ENCODE assay signal across 8 cellular contexts in genomic region chr4:138977525-138977924, GRCh38. TPM values are rescaled to one million over a fixed set of nuclear protein-coding genes. Genes with fewer than 3 reads are reported as not detected.
DNase-seq lines count a peak whose midpoint lies in the region; ATAC-seq and TF ChIP-seq lines count a peak whose summit lies in the region.

No MANE protein-coding gene starts in this region.

- TF ChIP-seq CTCF in GM13976 (IDR thresholded peaks at IDR 0.05; ENCODE audit: borderline replicate concordance, control extremely low read depth, extremely low read depth, insufficient read depth, missing control alignments): no peak

- peak overlapping the region; percentile 1 for H3K27ac Mint-ChIP-seq in dendritic cell treated with granulocyte-macrophage colony-stimulating factor and Interleukin-4, amounts not matched to agents 40 ng/mL and 50 ng/mL, for 4 days
- no peak overlapping the region for H3K27ac Mint-ChIP-seq in activated T-helper 17 cell treated with anti-CD3 and anti-CD28 coated beads, Interleukin-2, amount 50 U/mL, for 72 hours
- H3K27ac Mint-ChIP-seq in T-helper 2 cell treated with Interferon-gamma antibody and Interleukin-4, amounts not matched to agents 5 μg/mL and 100 μg/mL, for 36 hours: no peak overlapping the region

- H3K36me3 Mint-ChIP-seq in dendritic cell treated with granulocyte-macrophage colony-stimulating factor and Interleukin-4, amounts not matched to agents 40 ng/mL and 50 ng/mL, for 4 days (ENCODE audit: low read depth): no peaks in the 10 kb centered on the region
- H3K36me3 Mint-ChIP-seq in activated T-helper 17 cell treated with anti-CD3 and anti-CD28 coated beads, Interleukin-2, amount 50 U/mL, for 72 hours (ENCODE audit: low read depth): no peaks in the 10 kb centered on the region
- no peaks in the 10 kb centered on the region for H3K36me3 Mint-ChIP-seq in T-helper 2 cell treated with Interferon-gamma antibody and Interleukin-4, amounts not matched to agents 5 μg/mL and 100 μg/mL, for 36 hours (ENCODE audit: low read depth)

- peak; percentile 96 for ATAC-seq in GM21423 (IDR thresholded peaks at IDR 0.05; ENCODE audit: unreplicated experiment)
- peak; percentile 98 for ATAC-seq in HG03159 (IDR thresholded peaks at IDR 0.05; ENCODE audit: unreplicated experiment)
- ATAC-seq in activated T-helper 17 cell treated with anti-CD3 and anti-CD28 coated beads, Interleukin-2, amount 50 U/mL, for 72 hours (replicated peaks): no peak

- H3K4me3 Mint-ChIP-seq in dendritic cell treated with granulocyte-macrophage colony-stimulating factor and Interleukin-4, amounts not matched to agents 40 ng/mL and 50 ng/mL, for 4 days: peak overlapping the region; percentile 4
- no peak overlapping the region for H3K4me3 Mint-ChIP-seq in activated T-helper 17 cell treated with anti-CD3 and anti-CD28 coated beads, Interleukin-2, amount 50 U/mL, for 72 hours
- no peak overlapping the region for H3K4me3 Mint-ChIP-seq in T-helper 2 cell treated with Interferon-gamma antibody and Interleukin-4, amounts not matched to agents 5 μg/mL and 100 μg/mL, for 36 hours

- H3K9me3 Mint-ChIP-seq in dendritic cell treated with granulocyte-macrophage colony-stimulating factor and Interleukin-4, amounts not matched to agents 40 ng/mL and 50 ng/mL, for 4 days: no peaks in the 10 kb centered on the region
- H3K9me3 Mint-ChIP-seq in activated T-helper 17 cell treated with anti-CD3 and anti-CD28 coated beads, Interleukin-2, amount 50 U/mL, for 72 hours: no peaks in the 10 kb centered on the region
- H3K9me3 Mint-ChIP-seq in T-helper 2 cell treated with Interferon-gamma antibody and Interleukin-4, amounts not matched to agents 5 μg/mL and 100 μg/mL, for 36 hours: no peaks in the 10 kb centered on the region

- intact Hi-C loops in dendritic cell treated with granulocyte-macrophage colony-stimulating factor and Interleukin-4, amounts not matched to agents 40 ng/mL and 50 ng/mL, for 4 days (cut with micrococcal nuclease): loop anchor here (5.0 kb wide), 1 partner anchor 40 kb away; the partner anchor contains the start of gene NOCT

- peak; percentile 60 for DNase-seq in GM13976 (ENCODE audit: low spot score)
- no peak for DNase-seq in SHP77 (lab: John Stamatoyannopoulos, UW)
- no peak for DNase-seq in T-helper 2 cell treated with Interferon-gamma antibody and Interleukin-4, amounts not matched to agents 5 μg/mL and 100 μg/mL, for 36 hours (ENCODE audit: low spot score)
- no peak for DNase-seq in T-helper 2 cell

- in situ Hi-C loops in GM13976 (cut with MboI; ENCODE audit: low sequenced_read_pairs, unreplicated experiment): no loop called here

- peaks cover 36% of the 10 kb centered on the region for H3K4me1 Mint-ChIP-seq in dendritic cell treated with granulocyte-macrophage colony-stimulating factor and Interleukin-4, amounts not matched to agents 40 ng/mL and 50 ng/mL, for 4 days (ENCODE audit: low read depth)
- no peaks in the 10 kb centered on the region for H3K4me1 Mint-ChIP-seq in activated T-helper 17 cell treated with anti-CD3 and anti-CD28 coated beads, Interleukin-2, amount 50 U/mL, for 72 hours
- no peaks in the 10 kb centered on the region for H3K4me1 Mint-ChIP-seq in T-helper 2 cell treated with Interferon-gamma antibody and Interleukin-4, amounts not matched to agents 5 μg/mL and 100 μg/mL, for 36 hours (ENCODE audit: low read depth)

- no peaks in the 10 kb centered on the region for H3K27me3 Mint-ChIP-seq in dendritic cell treated with granulocyte-macrophage colony-stimulating factor and Interleukin-4, amounts not matched to agents 40 ng/mL and 50 ng/mL, for 4 days
- no peaks in the 10 kb centered on the region for H3K27me3 Mint-ChIP-seq in activated T-helper 17 cell treated with anti-CD3 and anti-CD28 coated beads, Interleukin-2, amount 50 U/mL, for 72 hours
- no peaks in the 10 kb centered on the region for H3K27me3 Mint-ChIP-seq in T-helper 2 cell treated with Interferon-gamma antibody and Interleukin-4, amounts not matched to agents 5 μg/mL and 100 μg/mL, for 36 hours (ENCODE audit: low read depth)

RNA-seq across cellular contexts. Expression of gene NOCT, which starts 38.1 kb away (rescaled TPM):
- 10 to 100 TPM; 12.4 to 18.7 TPM for total RNA-seq in activated T-helper 17 cell treated with anti-CD3 and anti-CD28 coated beads, Interleukin-2, amount 50 U/mL, for 72 hours
